Comparison of ENCODE assay signal across 8 cellular contexts in the genomic region with DNA sequence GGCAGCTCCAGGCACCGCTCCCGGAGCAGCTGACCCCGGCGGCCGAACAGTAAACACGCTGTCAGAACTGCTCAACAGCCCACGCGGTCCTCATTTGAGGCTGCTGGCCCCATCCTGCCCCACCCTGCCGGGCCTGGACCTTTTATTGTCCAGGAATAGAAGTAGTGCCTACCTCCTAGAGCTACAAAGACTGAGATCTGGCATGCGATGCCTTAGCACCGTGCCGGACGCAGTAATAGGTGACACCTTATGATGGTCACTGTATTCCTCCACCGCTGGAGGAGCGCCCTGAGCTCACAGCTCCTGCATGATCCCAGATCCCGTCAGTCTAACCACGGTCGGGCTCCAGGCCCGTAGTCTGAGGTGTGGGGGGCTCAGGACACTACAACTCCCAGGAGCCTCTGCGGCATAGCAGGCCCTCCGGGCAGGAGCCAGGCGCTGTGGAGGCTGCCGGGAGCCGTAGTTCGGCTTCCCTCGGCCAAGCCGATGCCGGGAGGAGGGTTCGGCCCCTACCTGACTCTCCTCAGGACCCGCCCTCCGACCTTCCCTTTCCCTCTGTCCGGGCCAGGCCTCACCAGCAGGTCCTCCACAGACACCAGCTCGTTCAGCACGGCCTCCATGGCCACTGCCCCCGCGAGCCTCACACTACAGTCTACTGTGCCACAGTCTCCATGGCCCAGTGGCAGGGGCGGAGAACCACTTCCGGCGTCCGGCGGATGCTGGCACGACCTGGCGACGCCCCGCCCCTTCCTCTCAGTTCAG. TPM values are rescaled to one million over a fixed set of nuclear protein-coding genes. Genes with fewer than 3 reads are reported as not detected.
DNase-seq lines count a peak whose midpoint lies in the region; ATAC-seq and FAIRE-seq lines count a peak whose summit lies in the region.

A gene (minus strand): TSS at position 697 of the 762 bp plus-strand sequence. CDS start 77 bp downstream, at position 620.

- H3K27me3 ChIP-seq in endocrine pancreas (ENCODE audit: control insufficient read depth, insufficient read depth, low read length): no peaks in the 10 kb centered on the region

- H3K36me3 Mint-ChIP-seq in activated CD8-positive, alpha-beta memory T cell treated with anti-CD3 and anti-CD28 coated beads, Interleukin-2, amount 10 ng/mL, durations not matched to agents 7 days and 5 days: peaks cover 12% of the 10 kb centered on the region

- no peaks in the 10 kb centered on the region for H3K9me3 ChIP-seq in endocrine pancreas (ENCODE audit: control insufficient read depth, low read length)
- H3K9me3 ChIP-seq in mesodermal cell (ENCODE audit: control insufficient read depth, low read length): no peaks in the 10 kb centered on the region

- in situ Hi-C loops in Caki2 (cut with HindIII; ENCODE audit: low pct_unique_long_range_greater_than_20kb, low sequenced_read_pairs): no loop called here

- peak within 1 kb of the TSS; percentile 91 for H3K4me3 Mint-ChIP-seq in activated CD8-positive, alpha-beta memory T cell treated with anti-CD3 and anti-CD28 coated beads, Interleukin-2, amount 10 ng/mL, durations not matched to agents 7 days and 5 days

- H3K36me3 ChIP-seq in endocrine pancreas (ENCODE audit: control insufficient read depth, insufficient read depth, low read length) (no peaks in the 10 kb centered on the region), mesodermal cell (ENCODE audit: control insufficient read depth, insufficient read depth, low read length) (peaks cover 46% of the 10 kb centered on the region)

- peaks cover 31% of the 10 kb centered on the region for H3K4me1 Mint-ChIP-seq in activated CD8-positive, alpha-beta memory T cell treated with anti-CD3 and anti-CD28 coated beads, Interleukin-2, amount 10 ng/mL, durations not matched to agents 7 days and 5 days

- H3K4me3 ChIP-seq in endocrine pancreas (ENCODE audit: control insufficient read depth, insufficient read depth, low read length) (peak within 1 kb of the TSS; percentile 42), mesodermal cell (ENCODE audit: extremely low read depth, insufficient read depth, low read length, poor library complexity, severe bottlenecking) (peak within 1 kb of the TSS; percentile 95)

- H3K9ac ChIP-seq in endocrine pancreas (ENCODE audit: control insufficient read depth, insufficient read depth, low read length): peak within 1 kb of the TSS; percentile 94

- H3K4me1 ChIP-seq in endocrine pancreas (ENCODE audit: control insufficient read depth, insufficient read depth, low read length) (no peaks in the 10 kb centered on the region), mesodermal cell (ENCODE audit: control insufficient read depth, insufficient read depth, low read length, poor library complexity, severe bottlenecking) (peaks cover 12% of the 10 kb centered on the region)

- no peaks in the 10 kb centered on the region for H3K9me3 Mint-ChIP-seq in activated CD8-positive, alpha-beta memory T cell treated with anti-CD3 and anti-CD28 coated beads, Interleukin-2, amount 10 ng/mL, durations not matched to agents 7 days and 5 days (ENCODE audit: low read depth)

- H3K27ac ChIP-seq in mesodermal cell (ENCODE audit: low read depth, low read length, severe bottlenecking): peak within 1 kb of the TSS; percentile 80

- peak; percentile 85 for ATAC-seq in GM21367 (IDR thresholded peaks at IDR 0.05; ENCODE audit: unreplicated experiment)
- ATAC-seq in activated CD8-positive, alpha-beta memory T cell treated with anti-CD3 and anti-CD28 coated beads, Interleukin-2, amount 10 ng/mL, durations not matched to agents 7 days and 5 days: peak; percentile 97

- 0 to 1% methylated on average over 38 to 43 of the region's 45 CpGs for WGBS in mesodermal cell (ENCODE audit: insufficient coverage in 2 of 2), 2 experiments

- peak within 1 kb of the TSS; percentile 94 for H3K27ac Mint-ChIP-seq in activated CD8-positive, alpha-beta memory T cell treated with anti-CD3 and anti-CD28 coated beads, Interleukin-2, amount 10 ng/mL, durations not matched to agents 7 days and 5 days

- CTCF ChIA-PET in activated CD8-positive, alpha-beta memory T cell treated with anti-CD3 and anti-CD28 coated beads, Interleukin-2, amount 10 ng/mL, durations not matched to agents 7 days and 5 days (lab: Charles Lee): interaction anchor here (0.5 to 5.3 kb wide), 23 partner anchors 8 to 159 kb away, joined by 3 to 69 read pairs (median 7); a partner anchor contains a TSS

- FAIRE-seq in HTR-8/SVneo (lab: Jason Lieb, UNC): no peak

- no peaks in the 10 kb centered on the region for H3K27me3 Mint-ChIP-seq in activated CD8-positive, alpha-beta memory T cell treated with anti-CD3 and anti-CD28 coated beads, Interleukin-2, amount 10 ng/mL, durations not matched to agents 7 days and 5 days

- DNase-seq in Caki2 (ENCODE audit: low read depth) (peak; percentile 92), HTR-8/SVneo (ENCODE audit: insufficient read length, low spot score) (peak; percentile 87), NOMO-1 treated with dmso at 0.1 percent for 144 hours (lab: John Stamatoyannopoulos, UW; ENCODE audit: unreplicated experiment) (peak; percentile 97)
- DNase-seq in activated CD8-positive, alpha-beta memory T cell treated with anti-CD3 and anti-CD28 coated beads, Interleukin-2, amount 10 ng/mL, durations not matched to agents 7 days and 5 days: peak; percentile 95
- DNase-seq in stimulated activated CD8-positive, alpha-beta memory T cell treated with anti-CD3 and anti-CD28 coated beads, Interleukin-15, amount 100 ng/mL, for 4 hours (ENCODE audit: low read depth in 2 of 2): peak; percentile 83 to 85

RNA-seq across cellular contexts. Expression of the gene that starts here (rescaled TPM):
- 130 and 156 TPM in 2 replicates for total RNA-seq in Caki2 (2014; rRNA removed; shearing (Covaris generic); ENCODE audit: low replicate concordance)
- total RNA-seq in activated CD8-positive, alpha-beta memory T cell treated with anti-CD3 and anti-CD28 coated beads, Interleukin-2, amount 10 ng/mL, durations not matched to agents 7 days and 5 days: 100 to 1,000 TPM in 1 of 2 experiments, 10 to 100 TPM in 1; 86.7 to 117 TPM
- polyA plus RNA-seq in mesodermal cell (2013, experiment 1 of 2): 145 TPM
- polyA plus RNA-seq in mesodermal cell (2013, experiment 2 of 2): 119 TPM

Comparison
In these comparisons a context has a peak if more than half of its experiments do, and no peak if none do; other contexts are left out.
1. Peak in every context shown above with its lines: DNase-seq, ATAC-seq, H3K4me3 ChIP-seq and H3K27ac ChIP-seq.